ENCODE assay signal across 17 cellular contexts in genomic region chr3:134838599-134838998, GRCh38. TPM values are rescaled to one million over a fixed set of nuclear protein-coding genes. Genes with fewer than 3 reads are reported as not detected.
DNase-seq lines count a peak whose midpoint lies in the region; TF ChIP-seq lines count a peak whose summit lies in the region.
"Had no signal": no experiment of that assay in that cellular context is flagged by ENCODE, and none has a peak within 500 bp of the region (broad histone marks: within the 10 kb centered on the region; RNA-seq: fewer than 3 reads in every experiment).

No MANE protein-coding gene starts in this region.

- no peak overlapping the region for H3K4me3 ChIP-seq in OCI-LY7 (ENCODE audit: low read depth, low read length, poor library complexity, severe bottlenecking)
- no peak overlapping the region for H3K4me3 ChIP-seq in fibroblast of the aortic adventitia (ENCODE audit: low read depth, low read length)
- H3K4me3 ChIP-seq in WERI-Rb-1 (ENCODE audit: low read depth, low read length) = no peak overlapping the region
- H3K4me3 ChIP-seq: body of pancreas, esophagus muscularis mucosa had no signal

- no peak overlapping the region for H3K4me2 ChIP-seq in OCI-LY7 (ENCODE audit: low read length)

- H3K36me3 Mint-ChIP-seq in type B pancreatic cell = no peaks in the 10 kb centered on the region

- H3K36me3 ChIP-seq in OCI-LY7 (ENCODE audit: insufficient read depth, low read length) (no peaks in the 10 kb centered on the region), WERI-Rb-1 (no peaks in the 10 kb centered on the region)
- H3K36me3 ChIP-seq: esophagus muscularis mucosa had no signal

- no TSS peak for BruUV-seq in OCI-LY7 (replicated peaks; lab: Mats Ljungman, UMichigan)

- POLR2A ChIA-PET in OCI-LY7 (lab: Charles Lee) = no interaction called here

- no peak overlapping the region for H2AFZ ChIP-seq in OCI-LY7 (ENCODE audit: low read length)

- H3K27me3 Mint-ChIP-seq in type B pancreatic cell = peaks cover 38% of the 10 kb centered on the region
- H3K27me3 Mint-ChIP-seq: stimulated activated memory B cell treated with anti-CD40 and anti-IgM and Interleukin-4, amounts not matched to agents 10 μg/mL and 1 μg/mL and 100 μg/mL, for 72 hours had no signal

- DNase-seq in activated CD4-positive, alpha-beta T cell treated with anti-CD3 and anti-CD28 coated beads for 48 hours = peak; percentile 12
- DNase-seq in activated CD4-positive, alpha-beta T cell treated with anti-CD3 and anti-CD28 coated beads for 4 hours = no peak
- DNase-seq in OCI-LY7 (ENCODE audit: low spot score) (no peak), fibroblast of the aortic adventitia (ENCODE audit: low read depth) (no peak), type B pancreatic cell (ENCODE audit: extremely low spot score, unreplicated experiment) (no peak), iPS-NIHi11 (ENCODE audit: low spot score) (no peak), WERI-Rb-1 (no peak)
- no peak for DNase-seq in activated naive CD4-positive, alpha-beta T cell treated with anti-CD3 and anti-CD28 coated beads, Interleukin-2, amount 50 U/mL, for 16 hours
- DNase-seq: activated T-cell treated with anti-CD3 and anti-CD28 coated beads, Interleukin-2, amount 50 U/mL, for 4 hours; body of pancreas; GDM1; HCEC 1CT; left cardiac atrium; NCI-H1417; nucleus accumbens had no signal

- H3K27ac Mint-ChIP-seq in type B pancreatic cell = no peak overlapping the region
- H3K27ac Mint-ChIP-seq: stimulated activated memory B cell treated with anti-CD40 and anti-IgM and Interleukin-4, amounts not matched to agents 10 μg/mL and 1 μg/mL and 100 μg/mL, for 72 hours had no signal

- no peaks in the 10 kb centered on the region; the same call in 1 of the 2 replicates for H3K9me3 ChIP-seq in OCI-LY7 (ENCODE audit: low read length)
- peaks cover 2% of the 10 kb centered on the region for H3K9me3 ChIP-seq in WERI-Rb-1 (ENCODE audit: severe bottlenecking)
- H3K9me3 ChIP-seq: body of pancreas had no signal

- H3K4me3 Mint-ChIP-seq in type B pancreatic cell = no peak overlapping the region
- H3K4me3 Mint-ChIP-seq: activated T-cell treated with anti-CD3 and anti-CD28 coated beads, Interleukin-2, amount 50 U/mL, for 4 hours; stimulated activated memory B cell treated with anti-CD40 and anti-IgM and Interleukin-4, amounts not matched to agents 10 μg/mL and 1 μg/mL and 100 μg/mL, for 72 hours had no signal

- no peaks in the 10 kb centered on the region for H3K27me3 ChIP-seq in WERI-Rb-1 (ENCODE audit: insufficient read depth, low read depth, severe bottlenecking)
- H3K27me3 ChIP-seq: body of pancreas, esophagus muscularis mucosa had no signal

- CTCF ChIA-PET in OCI-LY7 (lab: Charles Lee; ENCODE audit: unreplicated experiment) = no interaction called here

- no peaks in the 10 kb centered on the region for H3K4me1 ChIP-seq in OCI-LY7 (ENCODE audit: insufficient read depth, low read length, poor library complexity, severe bottlenecking)
- H3K4me1 ChIP-seq: body of pancreas, esophagus muscularis mucosa had no signal

- TF ChIP-seq CTCF in OCI-LY7 (conservative IDR thresholded peaks at IDR 0.05; ENCODE audit: low read length) (peak; percentile 78), fibroblast of the aortic adventitia (IDR thresholded peaks at IDR 0.05; ENCODE audit: insufficient read depth, low read length) (peak; percentile 32), type B pancreatic cell (conservative IDR thresholded peaks at IDR 0.05) (peak; percentile 71), WERI-Rb-1 (IDR thresholded peaks at IDR 0.05; ENCODE audit: low read depth, low read length) (no peak)

- H4K20me1 ChIP-seq in OCI-LY7 (ENCODE audit: insufficient read depth, low read length) = no peaks in the 10 kb centered on the region

- H3K9me3 Mint-ChIP-seq in type B pancreatic cell = no peaks in the 10 kb centered on the region

- H3K9me2 ChIP-seq in OCI-LY7 (ENCODE audit: insufficient read depth, low read length) = no peaks in the 10 kb centered on the region

- H3K27ac ChIP-seq in OCI-LY7 (ENCODE audit: low read depth, low read length, poor library complexity, severe bottlenecking) (no peak overlapping the region), WERI-Rb-1 (no peak overlapping the region)
- H3K27ac ChIP-seq: body of pancreas, esophagus muscularis mucosa had no signal

- no peaks in the 10 kb centered on the region for H3K79me2 ChIP-seq in OCI-LY7 (ENCODE audit: insufficient read depth, low read depth, low read length)

- no peaks in the 10 kb centered on the region for H3K4me1 Mint-ChIP-seq in type B pancreatic cell (ENCODE audit: unreplicated experiment)

- intact Hi-C loops in OCI-LY7 (cut with micrococcal nuclease; ENCODE audit: unreplicated experiment) = no loop called here

RNA-seq across cellular contexts. Expression of gene EPHB1, which starts 43.5 kb away (rescaled TPM):
- 0.33 and 0.54 TPM in 2 replicates for total RNA-seq in OCI-LY7 (2014; rRNA removed; shearing (Covaris generic))
- total RNA-seq in OCI-LY7 (2022) (1.3 and 1.9 TPM in 2 replicates), fibroblast of the aortic adventitia (ENCODE audit: low replicate concordance) (1.2 and 3.0 TPM in 2 replicates), type B pancreatic cell (ENCODE audit: low replicate concordance) (1.8 and 9.1 TPM in 2 replicates)
